In genomic region chr13:114130131-114130707, GRCh38 we compare ENCODE assay signal across 9 cellular contexts. TPM values are rescaled to one million over a fixed set of nuclear protein-coding genes. Genes with fewer than 3 reads are reported as not detected.
A peak's percentile ranks its signal among the peaks of the same experiment; 100 is the strongest.
DNase-seq lines count a peak whose midpoint lies in the region; ATAC-seq and TF ChIP-seq lines count a peak whose summit lies in the region.
"Had no signal": no experiment of that assay in that cellular context is flagged by ENCODE, and none has a peak within 500 bp of the region (broad histone marks: within the 10 kb centered on the region; RNA-seq: fewer than 3 reads in every experiment).

No MANE protein-coding gene starts in this region.

- peak overlapping the region; percentile 88 to 100 (median 98) for H3K27ac Mint-ChIP-seq in naive thymus-derived CD8-positive, alpha-beta T cell

- no peak for ATAC-seq in naive thymus-derived CD8-positive, alpha-beta T cell
- no peak for ATAC-seq in HG03095 (IDR thresholded peaks at IDR 0.05; ENCODE audit: unreplicated experiment)

- H3K27me3 Mint-ChIP-seq in naive thymus-derived CD8-positive, alpha-beta T cell, result peaks cover 0 to 2% (median 0%) of the 10 kb centered on the region in 5 donors

- H3K27ac ChIP-seq in AG04450 (ENCODE audit: low read depth, low read length), result peak overlapping the region; percentile 96
- peak overlapping the region; percentile 48 for H3K27ac ChIP-seq in caudate nucleus (ENCODE audit: low read depth, low read length)

- H3K4me1 Mint-ChIP-seq in naive thymus-derived CD8-positive, alpha-beta T cell, result peaks cover 49 to 74% (median 63%) of the 10 kb centered on the region in 4 donors

- no peaks in the 10 kb centered on the region for H3K27me3 ChIP-seq in AG04450 (ENCODE audit: control insufficient read depth, insufficient read depth, low read length)

- POLR2A ChIA-PET in AG04450 (lab: Yijun Ruan, JAX), result interaction anchor here (1.2 to 2.7 kb wide), 3 partner anchors 12 to 65 kb away, joined by 3 to 13 read pairs (median 11); no protein-coding TSS in a partner anchor
- POLR2A ChIA-PET in naive thymus-derived CD8-positive, alpha-beta T cell (lab: Charles Lee), result interaction anchor here (1.1 to 13.0 kb wide), 20 partner anchors 9 to 97 kb away, joined by 3 to 207 read pairs (median 13); no protein-coding TSS in a partner anchor

- CTCF ChIA-PET in AG04450 (lab: Charles Lee), result no interaction called here

- H3K4me3 ChIP-seq in AG04450 (ENCODE audit: low read depth, low read length), result peak overlapping the region; percentile 93
- H3K4me3 ChIP-seq in Jurkat, Clone E6-1 (ENCODE audit: low read length), result peak overlapping the region; percentile 82

- DNase-seq in AG04450 (ENCODE audit: low read depth, low spot score) (no peak), caudate nucleus (lab: John Stamatoyannopoulos, UW) (no peak), NCI-H2081 treated with DMSO at 0.1 percent for 48 hours (lab: John Stamatoyannopoulos, UW) (no peak), NCI-H1092 (lab: John Stamatoyannopoulos, UW) (no peak), nucleus accumbens (lab: John Stamatoyannopoulos, UW) (no peak)
- DNase-seq in Jurkat, Clone E6-1 (ENCODE audit: low read depth, low spot score), result no peak
- DNase-seq in naive thymus-derived CD8-positive, alpha-beta T cell, result no peak
- DNase-seq: NCI-H1930 had no signal

- H3K9me3 Mint-ChIP-seq in naive thymus-derived CD8-positive, alpha-beta T cell, result peaks cover 0 to 3% (median 0%) of the 10 kb centered on the region in 9 donors

- H3K36me3 Mint-ChIP-seq in naive thymus-derived CD8-positive, alpha-beta T cell, result peaks cover 12 to 24% (median 15%) of the 10 kb centered on the region in 3 donors

- TF ChIP-seq CTCF in AG04450 (IDR thresholded peaks at IDR 0.05; ENCODE audit: low read depth, low read length), result no peak

- H3K4me3 Mint-ChIP-seq in naive thymus-derived CD8-positive, alpha-beta T cell, result peak overlapping the region; percentile 94 to 100 (median 98)

- H3K9me3 ChIP-seq in AG04450 (ENCODE audit: control insufficient read depth, insufficient read depth, low read length), result peaks cover 6% of the 10 kb centered on the region; the same call in 1 of the 2 replicates

RNA-seq across cellular contexts. Expression of gene RASA3, which starts 2.2 kb away (rescaled TPM):
- polyA plus RNA-seq in AG04450 (2011; rRNA removed), result 25.2 and 26.8 TPM in 2 replicates
- 32.8 and 38.1 TPM in 2 replicates for polyA minus RNA-seq in AG04450 (2011; rRNA and poly(A)+ RNA removed)
- polyA plus RNA-seq in Jurkat, Clone E6-1 (2012; ENCODE audit: insufficient read depth, insufficient read length), result 19.0 TPM
- 100 to 1,000 TPM; 194 to 196 TPM for total RNA-seq in naive thymus-derived CD8-positive, alpha-beta T cell
- 100 to 1,000 TPM in 2 of 3 donors, 10 to 100 TPM in 1; 62.2 to 169 (median 105) TPM for polyA plus RNA-seq in naive thymus-derived CD8-positive, alpha-beta T cell

RNA-seq across cellular contexts. Expression of gene CFAP97D2, which starts 48.8 kb away (rescaled TPM):
- polyA plus RNA-seq in AG04450 (2011; rRNA removed), result not detected in 2 replicates
- polyA minus RNA-seq in AG04450 (2011; rRNA and poly(A)+ RNA removed), result not detected in 2 replicates
- polyA plus RNA-seq in Jurkat, Clone E6-1 (2012; ENCODE audit: insufficient read depth, insufficient read length), result not detected
- 1 to 10 TPM; 1.5 to 2.0 TPM for total RNA-seq in naive thymus-derived CD8-positive, alpha-beta T cell
- polyA plus RNA-seq in naive thymus-derived CD8-positive, alpha-beta T cell, result 1 to 10 TPM; 2.6 to 4.8 (median 3.7) TPM
